ENCODE assay signal across 20 cellular contexts in the genomic region with DNA sequence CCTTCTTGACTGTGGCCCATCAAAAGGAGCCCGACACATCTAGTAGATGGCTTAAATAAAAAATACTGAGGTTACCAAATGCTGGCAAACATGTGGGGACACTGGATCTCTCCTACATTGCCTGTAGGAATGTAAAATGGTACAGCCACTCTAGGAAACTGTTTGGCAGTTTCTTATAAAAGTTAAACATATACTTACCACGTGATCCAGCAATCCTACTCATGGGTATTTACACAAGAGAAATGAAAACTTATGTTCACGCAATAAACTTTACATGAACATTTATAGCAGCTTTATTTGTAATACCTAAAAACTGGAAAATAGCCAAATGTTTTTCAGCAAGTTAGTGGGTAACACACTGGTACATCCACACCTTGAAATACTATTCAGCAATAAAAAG. TPM values are rescaled to one million over a fixed set of nuclear protein-coding genes. Genes with fewer than 3 reads are reported as not detected.
A peak's percentile ranks its signal among the peaks of the same experiment; 100 is the strongest.
DNase-seq lines count a peak whose midpoint lies in the region; ATAC-seq, FAIRE-seq and TF ChIP-seq lines count a peak whose summit lies in the region.
"Had no signal": no experiment of that assay in that cellular context is flagged by ENCODE, and none has a peak within 500 bp of the region (broad histone marks: within the 10 kb centered on the region; RNA-seq: fewer than 3 reads in every experiment).

No MANE protein-coding gene starts in this region.

- H3K9me3 ChIP-seq in T-helper 17 cell (ENCODE audit: control insufficient read depth, low read length, poor library complexity, severe bottlenecking) (no peaks in the 10 kb centered on the region), mucosa of descending colon (no peaks in the 10 kb centered on the region), thyroid gland (no peaks in the 10 kb centered on the region)

- FAIRE-seq in frontal cortex (lab: Jason Lieb, UNC), result no peak
- FAIRE-seq: A204.1, H54 had no signal

- no peak for TF ChIP-seq POLR2A in thyroid gland (IDR thresholded peaks at IDR 0.05)

- ATAC-seq in activated CD8-positive, alpha-beta memory T cell treated with anti-CD3 and anti-CD28 coated beads, Interleukin-2, amount 10 ng/mL, durations not matched to agents 7 days and 5 days, result no peak
- ATAC-seq in T-helper 17 cell, result no peak
- ATAC-seq in mucosa of descending colon, result peak; percentile 86

- H3K4me3 ChIP-seq in mucosa of descending colon (no peak overlapping the region), thyroid gland (replicated peaks in 1 of 3) (no peak overlapping the region)

- H3K4me3 Mint-ChIP-seq in activated CD8-positive, alpha-beta memory T cell treated with anti-CD3 and anti-CD28 coated beads, Interleukin-2, amount 10 ng/mL, durations not matched to agents 7 days and 5 days, result no peak overlapping the region
- H3K4me3 Mint-ChIP-seq in T-helper 17 cell, result no peak overlapping the region

- H3K27ac ChIP-seq in thyroid gland, result no peak overlapping the region

- H3K9me3 Mint-ChIP-seq in activated CD8-positive, alpha-beta memory T cell treated with anti-CD3 and anti-CD28 coated beads, Interleukin-2, amount 10 ng/mL, durations not matched to agents 7 days and 5 days (ENCODE audit: low read depth), result no peaks in the 10 kb centered on the region

- H3K36me3 ChIP-seq in mucosa of descending colon (ENCODE audit: low read depth) (no peaks in the 10 kb centered on the region), thyroid gland (no peaks in the 10 kb centered on the region)

- DNase-seq in activated CD8-positive, alpha-beta memory T cell treated with anti-CD3 and anti-CD28 coated beads, Interleukin-2, amount 10 ng/mL, durations not matched to agents 7 days and 5 days, result no peak
- no peak for DNase-seq in activated CD8-positive, alpha-beta memory T cell treated with anti-CD3 and anti-CD28 coated beads for 24 hours
- DNase-seq in T-helper 17 cell (no peak), mucosa of descending colon (no peak), thyroid gland (no peak), frontal cortex (ENCODE audit: low spot score in 2 of 2) (no peak), OCI-M1 (lab: John Stamatoyannopoulos, UW) (no peak)
- no peak for DNase-seq in stimulated activated CD4-positive, alpha-beta T cell treated with anti-CD3 and anti-CD28 coated beads, Interleukin-12 subunit alpha, Interleukin-12 subunit beta, amount 100 ng/mL, for 4 hours
- DNase-seq: CD4-positive, CD25-positive, alpha-beta regulatory T cell; EL; GF-D8; KG1; MV-4-11; NCI-H1105 treated with DMSO at 0.1 percent for 48 hours; NCI-H2081; NCI-H2171 treated with DMSO at 0.1 percent for 48 hours; NCI-H524 treated with DMSO at 0.1 percent for 48 hours; SHP77 had no signal

- TF ChIP-seq CTCF in mucosa of descending colon (IDR thresholded peaks at IDR 0.05) (no peak), thyroid gland (IDR thresholded peaks at IDR 0.05) (no peak)

- H3K27me3 ChIP-seq in thyroid gland, result no peaks in the 10 kb centered on the region

- intact Hi-C loops in mucosa of descending colon (cut with DNase I, micrococcal nuclease), result no loop called here
- intact Hi-C loops in thyroid gland (cut with DNase I), result no loop called here

- 96 to 98% methylated on average over 3 of the region's 3 CpGs for WGBS in thyroid gland, 2 donors

- peaks cover 78% of the 10 kb centered on the region for H3K4me1 Mint-ChIP-seq in activated CD8-positive, alpha-beta memory T cell treated with anti-CD3 and anti-CD28 coated beads, Interleukin-2, amount 10 ng/mL, durations not matched to agents 7 days and 5 days
- H3K4me1 Mint-ChIP-seq in T-helper 17 cell, result peaks cover 23% of the 10 kb centered on the region

- peak overlapping the region; percentile 86 for H3K27ac Mint-ChIP-seq in activated CD8-positive, alpha-beta memory T cell treated with anti-CD3 and anti-CD28 coated beads, Interleukin-2, amount 10 ng/mL, durations not matched to agents 7 days and 5 days
- peak overlapping the region; percentile 66 for H3K27ac Mint-ChIP-seq in T-helper 17 cell

- no peaks in the 10 kb centered on the region for H3K27me3 Mint-ChIP-seq in activated CD8-positive, alpha-beta memory T cell treated with anti-CD3 and anti-CD28 coated beads, Interleukin-2, amount 10 ng/mL, durations not matched to agents 7 days and 5 days
- H3K27me3 Mint-ChIP-seq in T-helper 17 cell, result no peaks in the 10 kb centered on the region
- H3K27me3 Mint-ChIP-seq: CD4-positive, CD25-positive, alpha-beta regulatory T cell had no signal

- CTCF ChIA-PET in activated CD8-positive, alpha-beta memory T cell treated with anti-CD3 and anti-CD28 coated beads, Interleukin-2, amount 10 ng/mL, durations not matched to agents 7 days and 5 days (lab: Charles Lee), result interaction anchor here (3.5 to 3.6 kb wide), 2 partner anchors 12 to 16 kb away, joined by 14 to 16 read pairs; no protein-coding TSS in a partner anchor

- H3K36me3 Mint-ChIP-seq in activated CD8-positive, alpha-beta memory T cell treated with anti-CD3 and anti-CD28 coated beads, Interleukin-2, amount 10 ng/mL, durations not matched to agents 7 days and 5 days, result peaks cover 8% of the 10 kb centered on the region
- no peaks in the 10 kb centered on the region for H3K36me3 Mint-ChIP-seq in T-helper 17 cell (ENCODE audit: low read depth)

- H3K4me1 ChIP-seq in mucosa of descending colon (ENCODE audit: low read depth) (peaks cover 20% of the 10 kb centered on the region), thyroid gland (peaks cover 15 to 17% of the 10 kb centered on the region in 2 donors)

RNA-seq across cellular contexts. Expression of a gene that starts 9.1 kb away (rescaled TPM):
- 10 to 100 TPM; 42.5 to 49.4 TPM for total RNA-seq in activated CD8-positive, alpha-beta memory T cell treated with anti-CD3 and anti-CD28 coated beads, Interleukin-2, amount 10 ng/mL, durations not matched to agents 7 days and 5 days
- total RNA-seq in T-helper 17 cell, result 10 to 100 TPM; 51.6 to 54.0 TPM
- total RNA-seq in mucosa of descending colon, result 100 to 1,000 TPM in 2 of 3 donors, 10 to 100 TPM in 1; 96.0 to 153 (median 144) TPM
- 100 to 1,000 TPM; 143 to 185 (median 165) TPM for total RNA-seq in thyroid gland
- 149 TPM for total RNA-seq in frontal cortex
